Comparison of ENCODE assay signal across 1 cellular context in the genomic region with DNA sequence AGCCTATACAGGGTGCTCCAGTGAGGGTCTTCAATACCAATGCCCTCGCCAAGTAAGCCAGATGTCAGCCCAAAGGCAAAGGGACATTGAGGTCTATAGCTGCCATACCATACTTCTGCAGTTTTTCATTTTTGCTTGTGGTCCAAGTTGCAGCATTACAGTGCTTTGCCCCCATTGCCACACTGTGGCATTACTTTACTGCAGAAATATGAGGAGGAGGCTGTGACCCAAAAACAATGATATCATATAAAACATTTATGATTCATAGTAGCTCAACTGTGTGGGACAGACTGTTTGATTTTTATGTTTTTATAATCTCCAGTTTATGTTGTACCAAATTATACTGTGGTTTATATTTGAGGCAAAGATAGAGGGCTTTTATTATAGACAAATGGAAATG.
TF ChIP-seq lines count a peak whose summit lies in the region.

No MANE protein-coding gene starts in this region.

TF ChIP-seq in WTC11, 78 proteins besides CTCF, POLR2A, EP300 and RAD21 (continued from another document):
- TF ChIP-seq, protein P1, sequence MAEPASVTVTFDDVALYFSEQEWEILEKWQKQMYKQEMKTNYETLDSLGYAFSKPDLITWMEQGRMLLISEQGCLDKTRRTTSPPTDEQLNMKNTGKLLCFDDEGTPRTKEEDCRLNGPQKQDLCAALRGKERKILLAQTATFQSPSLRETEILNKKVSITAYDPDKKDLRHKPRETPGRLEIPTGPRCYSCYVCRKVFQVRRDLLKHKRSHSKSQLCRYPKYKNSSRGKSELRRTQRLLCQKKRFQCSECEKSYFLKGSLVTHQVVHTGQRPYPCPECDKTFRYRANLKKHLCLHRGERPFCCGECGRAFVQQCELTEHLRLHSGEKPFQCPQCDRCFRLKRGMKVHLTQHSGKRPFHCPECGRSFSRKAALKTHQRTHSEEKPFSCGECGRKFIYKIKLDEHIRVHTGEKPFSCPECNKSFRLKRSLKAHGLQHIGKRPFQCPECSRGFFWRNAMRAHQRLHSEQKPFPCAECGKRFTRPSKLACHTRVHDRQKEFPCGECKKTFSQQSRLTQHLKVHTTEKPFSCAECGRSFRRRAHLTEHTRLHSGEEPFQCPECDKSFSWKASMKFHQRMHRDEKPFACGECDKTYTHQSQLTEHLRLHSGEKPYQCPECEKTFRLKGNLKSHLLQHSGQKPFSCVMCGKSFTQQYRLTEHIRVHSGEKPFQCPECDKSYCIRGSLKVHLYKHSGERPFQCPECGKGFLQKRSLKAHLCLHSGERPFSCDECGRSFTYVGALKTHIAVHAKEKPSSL (CRISPR knock-in tag; conservative IDR thresholded peaks at IDR 0.05), result no peak
- TF ChIP-seq E2F1 (CRISPR knock-in tag; IDR thresholded peaks at IDR 0.05), result no peak
- no peak for TF ChIP-seq SMAD3 (CRISPR knock-in tag; IDR thresholded peaks at IDR 0.05; ENCODE audit: borderline replicate concordance)
- TF ChIP-seq MXD4 (CRISPR knock-in tag; IDR thresholded peaks at IDR 0.05; ENCODE audit: borderline replicate concordance), result no peak
- TF ChIP-seq, protein P2, sequence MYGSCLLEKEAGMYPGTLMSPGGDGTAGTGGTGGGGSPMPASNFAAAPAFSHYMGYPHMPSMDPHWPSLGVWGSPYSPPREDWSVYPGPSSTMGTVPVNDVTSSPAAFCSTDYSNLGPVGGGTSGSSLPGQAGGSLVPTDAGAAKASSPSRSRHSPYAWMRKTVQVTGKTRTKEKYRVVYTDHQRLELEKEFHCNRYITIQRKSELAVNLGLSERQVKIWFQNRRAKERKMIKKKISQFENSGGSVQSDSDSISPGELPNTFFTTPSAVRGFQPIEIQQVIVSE (CRISPR knock-in tag; IDR thresholded peaks at IDR 0.05; ENCODE audit: borderline replicate concordance), result no peak
- no peak for TF ChIP-seq ATF2 (CRISPR knock-in tag; IDR thresholded peaks at IDR 0.05; ENCODE audit: borderline replicate concordance, low read depth)
- no peak for TF ChIP-seq ELF4 (CRISPR knock-in tag; IDR thresholded peaks at IDR 0.05; ENCODE audit: low read depth)
- no peak for TF ChIP-seq NR3C1 (CRISPR knock-in tag; conservative IDR thresholded peaks at IDR 0.05; ENCODE audit: low read depth)
- TF ChIP-seq GTF2I (CRISPR knock-in tag; conservative IDR thresholded peaks at IDR 0.05), result no peak
- TF ChIP-seq ZNF512 (CRISPR knock-in tag; IDR thresholded peaks at IDR 0.05; ENCODE audit: borderline replicate concordance), result no peak
- no peak for TF ChIP-seq ATF3 (CRISPR knock-in tag; conservative IDR thresholded peaks at IDR 0.05)
- TF ChIP-seq, protein P3, sequence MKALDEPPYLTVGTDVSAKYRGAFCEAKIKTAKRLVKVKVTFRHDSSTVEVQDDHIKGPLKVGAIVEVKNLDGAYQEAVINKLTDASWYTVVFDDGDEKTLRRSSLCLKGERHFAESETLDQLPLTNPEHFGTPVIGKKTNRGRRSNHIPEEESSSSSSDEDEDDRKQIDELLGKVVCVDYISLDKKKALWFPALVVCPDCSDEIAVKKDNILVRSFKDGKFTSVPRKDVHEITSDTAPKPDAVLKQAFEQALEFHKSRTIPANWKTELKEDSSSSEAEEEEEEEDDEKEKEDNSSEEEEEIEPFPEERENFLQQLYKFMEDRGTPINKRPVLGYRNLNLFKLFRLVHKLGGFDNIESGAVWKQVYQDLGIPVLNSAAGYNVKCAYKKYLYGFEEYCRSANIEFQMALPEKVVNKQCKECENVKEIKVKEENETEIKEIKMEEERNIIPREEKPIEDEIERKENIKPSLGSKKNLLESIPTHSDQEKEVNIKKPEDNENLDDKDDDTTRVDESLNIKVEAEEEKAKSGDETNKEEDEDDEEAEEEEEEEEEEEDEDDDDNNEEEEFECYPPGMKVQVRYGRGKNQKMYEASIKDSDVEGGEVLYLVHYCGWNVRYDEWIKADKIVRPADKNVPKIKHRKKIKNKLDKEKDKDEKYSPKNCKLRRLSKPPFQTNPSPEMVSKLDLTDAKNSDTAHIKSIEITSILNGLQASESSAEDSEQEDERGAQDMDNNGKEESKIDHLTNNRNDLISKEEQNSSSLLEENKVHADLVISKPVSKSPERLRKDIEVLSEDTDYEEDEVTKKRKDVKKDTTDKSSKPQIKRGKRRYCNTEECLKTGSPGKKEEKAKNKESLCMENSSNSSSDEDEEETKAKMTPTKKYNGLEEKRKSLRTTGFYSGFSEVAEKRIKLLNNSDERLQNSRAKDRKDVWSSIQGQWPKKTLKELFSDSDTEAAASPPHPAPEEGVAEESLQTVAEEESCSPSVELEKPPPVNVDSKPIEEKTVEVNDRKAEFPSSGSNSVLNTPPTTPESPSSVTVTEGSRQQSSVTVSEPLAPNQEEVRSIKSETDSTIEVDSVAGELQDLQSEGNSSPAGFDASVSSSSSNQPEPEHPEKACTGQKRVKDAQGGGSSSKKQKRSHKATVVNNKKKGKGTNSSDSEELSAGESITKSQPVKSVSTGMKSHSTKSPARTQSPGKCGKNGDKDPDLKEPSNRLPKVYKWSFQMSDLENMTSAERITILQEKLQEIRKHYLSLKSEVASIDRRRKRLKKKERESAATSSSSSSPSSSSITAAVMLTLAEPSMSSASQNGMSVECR (CRISPR knock-in tag; IDR thresholded peaks at IDR 0.05; ENCODE audit: borderline replicate concordance), result no peak
- TF ChIP-seq, protein P4, sequence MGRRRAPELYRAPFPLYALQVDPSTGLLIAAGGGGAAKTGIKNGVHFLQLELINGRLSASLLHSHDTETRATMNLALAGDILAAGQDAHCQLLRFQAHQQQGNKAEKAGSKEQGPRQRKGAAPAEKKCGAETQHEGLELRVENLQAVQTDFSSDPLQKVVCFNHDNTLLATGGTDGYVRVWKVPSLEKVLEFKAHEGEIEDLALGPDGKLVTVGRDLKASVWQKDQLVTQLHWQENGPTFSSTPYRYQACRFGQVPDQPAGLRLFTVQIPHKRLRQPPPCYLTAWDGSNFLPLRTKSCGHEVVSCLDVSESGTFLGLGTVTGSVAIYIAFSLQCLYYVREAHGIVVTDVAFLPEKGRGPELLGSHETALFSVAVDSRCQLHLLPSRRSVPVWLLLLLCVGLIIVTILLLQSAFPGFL (CRISPR knock-in tag; IDR thresholded peaks at IDR 0.05; ENCODE audit: borderline replicate concordance), result no peak
- TF ChIP-seq IRF2 (CRISPR knock-in tag; IDR thresholded peaks at IDR 0.05; ENCODE audit: borderline replicate concordance, low read depth), result no peak
- no peak for TF ChIP-seq ZNF671 (CRISPR knock-in tag; IDR thresholded peaks at IDR 0.05)
